ENCODE assay signal across 27 cellular contexts in the genomic region with DNA sequence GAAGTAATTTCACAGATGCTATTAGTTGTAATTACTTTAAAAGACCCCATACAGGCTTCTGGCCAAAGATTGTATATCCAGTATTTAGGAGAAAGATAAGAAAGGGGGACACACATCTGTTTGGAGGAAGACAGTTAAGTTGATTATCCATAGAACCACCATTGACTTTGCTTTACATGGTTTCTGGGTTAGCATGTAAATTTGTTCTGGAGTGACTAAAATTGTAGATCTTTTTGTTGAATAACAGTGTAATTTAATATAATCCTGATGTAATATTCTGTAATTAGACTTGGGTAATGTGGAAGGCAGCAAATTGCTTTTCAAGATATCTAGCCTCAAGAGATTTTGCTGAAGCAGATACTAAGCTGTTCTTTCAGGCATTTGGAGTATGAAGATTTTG.
"Had no signal": no experiment of that assay in that cellular context is flagged by ENCODE, and none has a peak within 500 bp of the region (broad histone marks: within the 10 kb centered on the region; RNA-seq: fewer than 3 reads in every experiment).

No MANE protein-coding gene starts in this region.

- H3K4me3 Mint-ChIP-seq: activated B cell treated with CpG ODN at 0.5 μM for 24 hours; activated CD8-positive, alpha-beta T cell treated with anti-CD3 and anti-CD28 coated beads for 36 hours; activated naive CD8-positive, alpha-beta T cell; activated T-cell treated with anti-CD3 and anti-CD28 coated beads, Interleukin-2, amount 50 U/mL, for 4 hours; activated T-helper 17 cell treated with anti-CD3 and anti-CD28 coated beads, Interleukin-2, amount 50 U/mL, for 72 hours; T-helper 17 cell; T-helper 2 cell treated with Interferon-gamma antibody and Interleukin-4, amounts not matched to agents 5 μg/mL and 100 μg/mL, for 36 hours had no signal

- DNase-seq: activated B cell treated with CpG ODN at 0.5 μM for 24 hours; activated CD4-positive, alpha-beta T cell treated with anti-CD3 and anti-CD28 coated beads for 48 hours; activated CD4-positive, alpha-beta T cell treated with anti-CD3 and anti-CD28 coated beads, Interleukin-2, amount 50 U/mL, for 1 hour; activated CD4-positive, alpha-beta T cell treated with anti-CD3 and anti-CD28 coated beads, Interleukin-2, amount 50 U/mL, for 48 hours; activated CD8-positive, alpha-beta memory T cell treated with anti-CD3 and anti-CD28 coated beads for 24 hours; activated CD8-positive, alpha-beta T cell treated with anti-CD3 and anti-CD28 coated beads for 36 hours; activated effector memory CD4-positive, alpha-beta T cell treated with Interleukin-2 at 50 U/mL for 16 hours; activated gamma-delta T cell treated with Interleukin-2 at 50 U/mL for 16 hours; activated naive CD4-positive, alpha-beta T cell treated with anti-CD3 and anti-CD28 coated beads, Interleukin-2, amount 50 U/mL, for 16 hours; activated naive CD4-positive, alpha-beta T cell treated with Interleukin-2 at 50 U/mL for 16 hours; activated T-cell treated with anti-CD3 and anti-CD28 coated beads, Interleukin-2, amount 50 U/mL, for 4 hours; adrenal gland; amygdala; aorta; body of pancreas; caudate nucleus; cortex of kidney; effector CD8-positive, alpha-beta T cell; heart left ventricle; T-helper 1 cell; T-helper 17 cell; T1000; WERI-Rb-1 had no signal

- H3K9me3 Mint-ChIP-seq: activated B cell treated with CpG ODN at 0.5 μM for 24 hours; activated CD8-positive, alpha-beta T cell treated with anti-CD3 and anti-CD28 coated beads for 36 hours; activated T-cell treated with anti-CD3 and anti-CD28 coated beads, Interleukin-2, amount 50 U/mL, for 4 hours; activated T-helper 17 cell treated with anti-CD3 and anti-CD28 coated beads, Interleukin-2, amount 50 U/mL, for 72 hours; T-helper 2 cell treated with Interferon-gamma antibody and Interleukin-4, amounts not matched to agents 5 μg/mL and 100 μg/mL, for 36 hours had no signal

- H3K27me3 Mint-ChIP-seq: activated B cell treated with CpG ODN at 0.5 μM for 24 hours; activated CD8-positive, alpha-beta T cell treated with anti-CD3 and anti-CD28 coated beads for 36 hours; activated naive CD8-positive, alpha-beta T cell; activated T-helper 17 cell treated with anti-CD3 and anti-CD28 coated beads, Interleukin-2, amount 50 U/mL, for 72 hours; T-helper 17 cell had no signal

- ATAC-seq: activated CD4-positive, CD25-positive, alpha-beta regulatory T cell treated with anti-CD3 and anti-CD28 coated beads, Interleukin-2, amount 50 U/mL, for 24 hours; activated CD8-positive, alpha-beta T cell treated with anti-CD3 and anti-CD28 coated beads for 36 hours; activated T-cell treated with anti-CD3 and anti-CD28 coated beads, Interleukin-2, amount 50 U/mL, for 4 hours; activated T-helper 17 cell treated with anti-CD3 and anti-CD28 coated beads, Interleukin-2, amount 50 U/mL, for 72 hours; body of pancreas; heart left ventricle; T-helper 17 cell had no signal

- H3K27ac Mint-ChIP-seq: activated B cell treated with CpG ODN at 0.5 μM for 24 hours; activated CD8-positive, alpha-beta T cell treated with anti-CD3 and anti-CD28 coated beads for 36 hours; activated naive CD8-positive, alpha-beta T cell; activated T-helper 17 cell treated with anti-CD3 and anti-CD28 coated beads, Interleukin-2, amount 50 U/mL, for 72 hours; T-helper 17 cell; T-helper 2 cell treated with Interferon-gamma antibody and Interleukin-4, amounts not matched to agents 5 μg/mL and 100 μg/mL, for 36 hours had no signal

- H3K4me1 Mint-ChIP-seq: activated T-helper 17 cell treated with anti-CD3 and anti-CD28 coated beads, Interleukin-2, amount 50 U/mL, for 72 hours had no signal
